ENCODE assay signal across 11 cellular contexts in genomic region chr18:5825663-5826062, GRCh38.
"Had no signal": no experiment of that assay in that cellular context is flagged by ENCODE, and none has a peak within 500 bp of the region (broad histone marks: within the 10 kb centered on the region; RNA-seq: fewer than 3 reads in every experiment).

No MANE protein-coding gene starts in this region.

- H3K9ac ChIP-seq: GM23248 had no signal

- ATAC-seq: GM23338, HCT116 had no signal

- H3K9me3 ChIP-seq: HAP-1 had no signal

- H3K4me1 ChIP-seq: HAP-1 had no signal

- FAIRE-seq: H1, H54 had no signal

- H2AFZ ChIP-seq: GM23248 had no signal

- H3K27ac ChIP-seq: GM23248 had no signal

- DNase-seq: GM23248, GOT3, H7, H9, HCEC 1CT, HFFc6 had no signal

- H3K4me2 ChIP-seq: GM23338 had no signal

- H3K36me3 ChIP-seq: HAP-1 had no signal

- H3K4me3 ChIP-seq: GM23248, GM23338, HAP-1 had no signal
